ENCODE assay signal across 22 cellular contexts in the genomic region with DNA sequence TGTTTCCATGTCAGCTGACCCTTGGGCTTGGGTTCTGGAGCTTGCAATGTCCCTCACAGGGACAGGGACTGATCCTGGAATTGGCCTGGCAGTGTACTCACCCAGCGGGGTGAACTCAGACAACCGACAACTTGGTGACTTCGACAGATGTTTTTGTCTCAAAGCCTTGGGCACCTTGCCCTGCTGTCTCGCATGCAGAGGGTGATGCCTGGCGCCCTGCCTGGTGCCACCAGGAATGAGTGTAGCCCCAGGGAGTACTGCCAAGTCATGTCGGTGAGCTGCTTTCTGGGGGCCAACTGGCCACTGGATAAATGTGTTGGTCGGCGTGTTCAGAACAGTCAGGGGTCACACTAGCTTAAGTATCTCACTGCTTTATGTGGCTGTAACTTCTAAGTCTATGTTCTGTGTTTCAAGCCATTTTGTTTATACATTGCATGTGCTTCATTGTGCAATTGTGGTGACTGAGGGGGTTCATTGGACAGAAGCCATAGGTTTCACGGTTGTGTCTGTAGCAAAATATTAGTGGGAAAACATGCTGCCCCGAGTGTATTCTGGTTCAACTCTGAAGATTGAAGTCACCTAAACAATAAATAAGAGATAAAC.
DNase-seq lines count a peak whose midpoint lies in the region; ATAC-seq and TF ChIP-seq lines count a peak whose summit lies in the region.
"Had no signal": no experiment of that assay in that cellular context is flagged by ENCODE, and none has a peak within 500 bp of the region (broad histone marks: within the 10 kb centered on the region; RNA-seq: fewer than 3 reads in every experiment).

No MANE protein-coding gene starts in this region.

- intact Hi-C loops in left ventricle myocardium inferior (cut with micrococcal nuclease): no loop called here
- intact Hi-C loops in cardiac septum (cut with DNase I): no loop called here
- intact Hi-C loops in upper lobe of right lung (cut with DNase I): no loop called here

- H3K27ac ChIP-seq in left ventricle myocardium inferior (replicated peaks) (no peak overlapping the region), upper lobe of right lung (no peak overlapping the region)
- H3K27ac ChIP-seq: dorsolateral prefrontal cortex, gastrocnemius medialis, HL-60, ovary, right lobe of liver, upper lobe of left lung had no signal

- H3K36me3 ChIP-seq in left ventricle myocardium inferior: no peaks in the 10 kb centered on the region
- no peaks in the 10 kb centered on the region for H3K36me3 ChIP-seq in upper lobe of right lung
- H3K36me3 ChIP-seq: gastrocnemius medialis, ovary, right lobe of liver, upper lobe of left lung had no signal

- no peak overlapping the region for H3K4me3 ChIP-seq in left ventricle myocardium inferior
- H3K4me3 ChIP-seq in fibroblast of villous mesenchyme (ENCODE audit: low read depth, low read length): no peak overlapping the region
- H3K4me3 ChIP-seq in upper lobe of right lung: no peak overlapping the region
- H3K4me3 ChIP-seq: dorsolateral prefrontal cortex, gastrocnemius medialis, ovary, right lobe of liver, upper lobe of left lung had no signal

- H3K9me3 ChIP-seq in left ventricle myocardium inferior (replicated peaks): no peaks in the 10 kb centered on the region
- H3K9me3 ChIP-seq in upper lobe of right lung: no peaks in the 10 kb centered on the region
- H3K9me3 ChIP-seq: gastrocnemius medialis, ovary, right lobe of liver, upper lobe of left lung had no signal

- H3K4me1 ChIP-seq in left ventricle myocardium inferior (no peaks in the 10 kb centered on the region), upper lobe of right lung (no peaks in the 10 kb centered on the region)
- H3K4me1 ChIP-seq: gastrocnemius medialis, right lobe of liver, upper lobe of left lung had no signal

- ATAC-seq in upper lobe of right lung (peak; percentile 16), GM19023 (IDR thresholded peaks at IDR 0.05; ENCODE audit: unreplicated experiment) (no peak)
- ATAC-seq: activated CD8-positive, alpha-beta T cell treated with anti-CD3 and anti-CD28 coated beads for 36 hours; gastrocnemius medialis had no signal

- DNase-seq in left ventricle myocardium inferior (peak; percentile 18), cardiac septum (ENCODE audit: low spot score) (no peak), RPMI8226 (peak; percentile 14), fibroblast of villous mesenchyme (ENCODE audit: low read depth) (peak; percentile 71), upper lobe of right lung (no peak), cerebellar cortex (ENCODE audit: low spot score) (no peak), NCI-H526 (lab: John Stamatoyannopoulos, UW) (no peak)
- DNase-seq: activated CD4-positive, CD25-positive, alpha-beta regulatory T cell treated with anti-CD3 and anti-CD28 coated beads, Interleukin-2, amount 50 U/mL, for 72 hours; activated CD8-positive, alpha-beta T cell treated with anti-CD3 and anti-CD28 coated beads for 36 hours; activated gamma-delta T cell treated with Interleukin-2 at 50 U/mL for 16 hours; amniotic stem cell; Calu3; gastrocnemius medialis; NCI-H2171; NCI-H748 treated with DMSO at 0.1 percent for 48 hours; right lobe of liver; SHP77 treated with DMSO at 0.1 percent for 48 hours had no signal

- H3K27me3 ChIP-seq in left ventricle myocardium inferior (ENCODE audit: low read depth): no peaks in the 10 kb centered on the region
- no peaks in the 10 kb centered on the region for H3K27me3 ChIP-seq in upper lobe of right lung
- H3K27me3 ChIP-seq: dorsolateral prefrontal cortex, gastrocnemius medialis, ovary, right lobe of liver, upper lobe of left lung had no signal

- TF ChIP-seq CTCF in left ventricle myocardium inferior (IDR thresholded peaks at IDR 0.05; ENCODE audit: borderline replicate concordance): no peak
- no peak for TF ChIP-seq CTCF in fibroblast of villous mesenchyme (IDR thresholded peaks at IDR 0.05; ENCODE audit: insufficient read depth, low read depth, low read length)
- TF ChIP-seq CTCF in upper lobe of right lung (IDR thresholded peaks at IDR 0.05): no peak

Comparison
In these comparisons a context has a peak if more than half of its experiments do, and no peak if none do; other contexts are left out.
1. DNase-seq: peak in left ventricle myocardium inferior (single experiment), RPMI8226 (single experiment) and fibroblast of villous mesenchyme (single experiment); none in cardiac septum (single experiment), upper lobe of right lung (single experiment), cerebellar cortex (single experiment) and NCI-H526 (0 of 2).